8 cellular contexts compared by ENCODE assay signal in the genomic region with DNA sequence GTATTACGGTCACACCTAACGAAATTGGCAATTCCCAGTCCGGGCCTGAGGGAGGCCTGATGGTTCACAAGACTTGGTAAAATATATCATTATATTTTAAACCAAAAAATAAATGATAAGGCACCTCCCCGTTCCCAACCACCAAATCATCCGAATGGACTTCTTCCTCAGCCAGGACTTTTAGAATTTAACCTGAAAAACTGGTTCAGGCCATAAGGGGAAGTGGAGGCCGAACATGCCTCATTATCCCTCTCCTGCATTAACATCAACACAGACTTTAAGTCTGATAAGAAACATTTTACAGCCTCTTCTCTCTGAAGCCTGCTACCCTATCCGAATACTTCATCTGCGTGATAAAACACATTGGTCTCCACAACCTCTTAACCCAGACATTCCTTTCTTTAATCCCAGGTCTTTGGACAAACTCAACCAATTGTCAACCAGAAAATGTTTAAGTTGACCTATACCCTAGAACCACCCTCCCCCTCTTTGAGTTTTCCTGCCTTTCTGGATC. TPM values are rescaled to one million over a fixed set of nuclear protein-coding genes. Genes with fewer than 3 reads are reported as not detected.
DNase-seq lines count a peak whose midpoint lies in the region; ATAC-seq, FAIRE-seq and TF ChIP-seq lines count a peak whose summit lies in the region.

No MANE protein-coding gene starts in this region.

- CTCF ChIA-PET in A549 (lab: Yijun Ruan, JAX), result interaction anchor here (1.0 to 1.2 kb wide), 2 partner anchors 12 to 112 kb away, joined by 3 read pairs; no protein-coding TSS in a partner anchor
- CTCF ChIA-PET in mammary epithelial cell (lab: Charles Lee; ENCODE audit: low non-redundant PET), result interaction anchor here (1.0 kb wide), 1 partner anchor 14 kb away, joined by 3 read pairs; no protein-coding TSS in a partner anchor

- dilution Hi-C loops in mammary epithelial cell (cut with HindIII; ENCODE audit: low sequenced_read_pairs), result no loop called here

- no peak for TF ChIP-seq CTCF in A549 (IDR thresholded peaks at IDR 0.05)
- no peak for TF ChIP-seq CTCF in mammary epithelial cell (conservative IDR thresholded peaks at IDR 0.05 in 1 of 2, IDR thresholded peaks at IDR 0.05 in 1 of 2; ENCODE audit: extremely low read depth in 1 of 2, insufficient read depth in 1 of 2, low read depth in 1 of 2, low read length in 2 of 2)

- H3K4me3 ChIP-seq in A549, result peak overlapping the region; percentile 87
- H3K4me3 ChIP-seq in HUES6 (ENCODE audit: low read depth, low read length), result peak overlapping the region; percentile 88
- H3K4me3 ChIP-seq in mammary epithelial cell (replicated peaks in 1 of 3; ENCODE audit: insufficient read depth in 1 of 3, low read depth in 2 of 3, low read length in 3 of 3), result peak overlapping the region; percentile 63 to 78 (median 64)
- peak overlapping the region; percentile 59 for H3K4me3 ChIP-seq in mononuclear cell (ENCODE audit: low read length)

- TF ChIP-seq EP300 in A549 (IDR thresholded peaks at IDR 0.05), result no peak

- POLR2A ChIA-PET in A549 (lab: Yijun Ruan, JAX), result interaction anchor here (1.1 kb wide), 1 partner anchor 94 kb away, joined by 5 read pairs; no protein-coding TSS in a partner anchor

- intact Hi-C loops in mammary epithelial cell (cut with micrococcal nuclease), result loop anchor here (5.0 kb wide), 1 partner anchor 112 kb away; no protein-coding TSS in a partner anchor

- no peak for TF ChIP-seq RAD21 in A549 (conservative IDR thresholded peaks at IDR 0.05 in 1 of 2, IDR thresholded peaks at IDR 0.05 in 1 of 2)

- ATAC-seq in A549 (no peak), HG03520 (IDR thresholded peaks at IDR 0.05; ENCODE audit: unreplicated experiment) (no peak)

- FAIRE-seq in A549 (lab: Jason Lieb, UNC), result no peak

- H2AFZ ChIP-seq in mammary epithelial cell (ENCODE audit: low read depth, low read length), result peak overlapping the region; percentile 92

- DNase-seq in A549 (ENCODE audit: low read depth in 1 of 2, low spot score in 1 of 2) (no peak), mammary epithelial cell (no peak), cerebellum (ENCODE audit: low spot score) (no peak), NCI-H146 treated with DMSO at 0.1 percent for 48 hours (lab: John Stamatoyannopoulos, UW; ENCODE audit: unreplicated experiment) (no peak)
- DNase-seq in stimulated activated CD4-positive, alpha-beta T cell treated with anti-CD3 and anti-CD28 coated beads, Interleukin-15, amount 100 ng/mL, for 24 hours, result no peak

- H3K27me3 ChIP-seq in HUES6 (ENCODE audit: control insufficient read depth, insufficient read depth, low read length), result no peaks in the 10 kb centered on the region
- H3K27me3 ChIP-seq in mammary epithelial cell (ENCODE audit: insufficient read depth, low read length), result no peaks in the 10 kb centered on the region
- H3K27me3 ChIP-seq in mononuclear cell (ENCODE audit: insufficient read depth, low read length), result no peaks in the 10 kb centered on the region

- H3K27ac ChIP-seq in A549, result peak overlapping the region in 1 of 2 experiments; percentile 99; a peak in 3 of 6 replicates
- H3K27ac ChIP-seq in HUES6 (ENCODE audit: low read depth, low read length), result no peak overlapping the region
- peak overlapping the region; percentile 64 for H3K27ac ChIP-seq in mammary epithelial cell (ENCODE audit: insufficient read depth, low read depth, low read length)

- H3K4me2 ChIP-seq in A549 (peak overlapping the region; percentile 67), mammary epithelial cell (ENCODE audit: insufficient read depth, low read depth, low read length) (peak overlapping the region; percentile 90)

- H3K36me3 ChIP-seq in HUES6 (ENCODE audit: control insufficient read depth, insufficient read depth, low read length) (no peaks in the 10 kb centered on the region), mammary epithelial cell (ENCODE audit: insufficient read depth, low read length) (no peaks in the 10 kb centered on the region)

- H3K79me2 ChIP-seq in mammary epithelial cell (ENCODE audit: insufficient read depth, low read length), result peaks cover 4% of the 10 kb centered on the region

- WGBS in A549 (ENCODE audit: missing lambda C conversion rate), result 49% methylated on average over 8 of the region's 8 CpGs
- 32% methylated on average over 8 of the region's 8 CpGs for WGBS in mammary epithelial cell (ENCODE audit: low coverage, missing lambda C conversion rate)

- no peaks in the 10 kb centered on the region for H4K20me1 ChIP-seq in mammary epithelial cell (ENCODE audit: insufficient read depth, low read length)

- H3K9me3 ChIP-seq in A549, result peaks cover 3% of the 10 kb centered on the region; the same call in 1 of the 3 replicates
- peaks cover 36% of the 10 kb centered on the region for H3K9me3 ChIP-seq in HUES6 (ENCODE audit: control insufficient read depth, insufficient read depth, low read depth, low read length)
- H3K9me3 ChIP-seq in mammary epithelial cell (replicated peaks; ENCODE audit: insufficient read depth, low read length), result no peaks in the 10 kb centered on the region
- no peaks in the 10 kb centered on the region for H3K9me3 ChIP-seq in mononuclear cell (ENCODE audit: low read depth, low read length)

- in situ Hi-C loops in mammary epithelial cell (cut with MboI; ENCODE audit: low sequenced_read_pairs in 2 of 2), result no loop called here

- no peak overlapping the region for H3K9ac ChIP-seq in HUES6 (ENCODE audit: low read length)
- H3K9ac ChIP-seq in mammary epithelial cell (ENCODE audit: insufficient read depth, low read length), result peak overlapping the region; percentile 56

- no TSS peak for BruUV-seq in mammary epithelial cell (replicated peaks; lab: Mats Ljungman, UMichigan)

- H3K4me1 ChIP-seq in A549 (peaks cover 13% of the 10 kb centered on the region), HUES6 (ENCODE audit: control insufficient read depth, insufficient read depth, low read length) (no peaks in the 10 kb centered on the region), mammary epithelial cell (ENCODE audit: insufficient read depth, low read length) (peaks cover 14% of the 10 kb centered on the region), mononuclear cell (ENCODE audit: insufficient read depth, low read length) (peaks cover 19% of the 10 kb centered on the region)

- no peak for TF ChIP-seq POLR2A in A549 (IDR thresholded peaks at IDR 0.05; ENCODE audit: low read length)

TF ChIP-seq in A549, 52 proteins besides CTCF, POLR2A, EP300 and RAD21:
- TF ChIP-seq SREBF2 (IDR thresholded peaks at IDR 0.05), result no peak
- TF ChIP-seq CHD4 (IDR thresholded peaks at IDR 0.05; ENCODE audit: borderline replicate concordance), result no peak
- TF ChIP-seq EHMT2 (IDR thresholded peaks at IDR 0.05; ENCODE audit: low read depth), result no peak
- TF ChIP-seq CBX2 (IDR thresholded peaks at IDR 0.05; ENCODE audit: borderline replicate concordance, low read depth), result no peak
- TF ChIP-seq, protein P1, sequence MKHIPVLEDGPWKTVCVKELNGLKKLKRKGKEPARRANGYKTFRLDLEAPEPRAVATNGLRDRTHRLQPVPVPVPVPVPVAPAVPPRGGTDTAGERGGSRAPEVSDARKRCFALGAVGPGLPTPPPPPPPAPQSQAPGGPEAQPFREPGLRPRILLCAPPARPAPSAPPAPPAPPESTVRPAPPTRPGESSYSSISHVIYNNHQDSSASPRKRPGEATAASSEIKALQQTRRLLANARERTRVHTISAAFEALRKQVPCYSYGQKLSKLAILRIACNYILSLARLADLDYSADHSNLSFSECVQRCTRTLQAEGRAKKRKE (CRISPR knock-in tag; IDR thresholded peaks at IDR 0.05; ENCODE audit: low read depth), result no peak
- TF ChIP-seq MAZ (IDR thresholded peaks at IDR 0.05; ENCODE audit: borderline replicate concordance, low read depth, low read length), result no peak
- no peak for TF ChIP-seq MAX (IDR thresholded peaks at IDR 0.05)
- no peak for TF ChIP-seq KDM1A (IDR thresholded peaks at IDR 0.05; ENCODE audit: low read depth)

RNA-seq across cellular contexts. Expression of gene SLC41A3, which starts 0.8 kb away (rescaled TPM):
- polyA plus RNA-seq in A549 (2011; rRNA removed) (24.2 and 29.6 TPM in 2 replicates), A549 (2017; fragmentation: RNase III; extraction: RNeasy Plus Mini Kit Qiagen cat#74134 plus additional on column Dnase treatment) (17.3 to 20.0 TPM (median 18.9 TPM) in 3 replicates), mammary epithelial cell (43.6 TPM)
- 25.9 and 30.0 TPM in 2 replicates for polyA plus RNA-seq in A549 (2012; cell fraction: cytosol; rRNA removed)
- polyA plus RNA-seq in A549 (2012; cell fraction: nucleus; rRNA removed), result 47.5 and 56.1 TPM in 2 replicates
- polyA minus RNA-seq in A549 (2011; rRNA and poly(A)+ RNA removed), result 28.3 and 32.5 TPM in 2 replicates
- total RNA-seq in mammary epithelial cell (10 to 100 TPM; 25.1 to 43.0 TPM), mononuclear cell (25.3 TPM), cerebellum (46.5 TPM)
- polyA minus RNA-seq in mammary epithelial cell, result 43.8 TPM
